ENCODE assay signal across 1 cellular context in the genomic region with DNA sequence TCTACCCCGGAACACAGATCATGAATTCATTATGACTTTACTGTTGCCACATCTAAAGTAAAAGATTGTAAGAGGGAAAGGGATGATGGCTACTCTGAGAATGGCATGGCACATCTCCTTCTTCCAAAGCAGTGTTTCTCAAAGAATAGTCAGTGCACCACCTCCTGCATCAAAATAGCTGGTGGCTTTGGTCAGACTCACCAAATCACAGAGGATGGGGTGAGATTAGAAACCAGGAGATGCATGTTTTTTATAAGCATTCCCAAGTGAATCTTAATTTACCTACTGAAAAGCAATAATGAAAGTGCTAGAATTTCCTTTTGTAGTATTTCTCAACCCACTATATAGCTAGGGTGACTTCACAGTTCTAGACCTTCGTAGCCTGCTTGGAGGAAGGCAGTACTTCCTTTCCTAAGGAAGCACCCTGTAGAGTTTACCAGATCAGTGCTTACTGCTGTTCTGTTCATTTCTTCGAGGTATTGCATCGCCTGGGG.
TF ChIP-seq lines count a peak whose summit lies in the region.

No MANE protein-coding gene starts in this region.

TF ChIP-seq in WTC11, 78 proteins besides CTCF, POLR2A, EP300 and RAD21 (continued from another document):
- TF ChIP-seq, protein P1, sequence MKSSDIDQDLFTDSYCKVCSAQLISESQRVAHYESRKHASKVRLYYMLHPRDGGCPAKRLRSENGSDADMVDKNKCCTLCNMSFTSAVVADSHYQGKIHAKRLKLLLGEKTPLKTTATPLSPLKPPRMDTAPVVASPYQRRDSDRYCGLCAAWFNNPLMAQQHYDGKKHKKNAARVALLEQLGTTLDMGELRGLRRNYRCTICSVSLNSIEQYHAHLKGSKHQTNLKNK (CRISPR knock-in tag; IDR thresholded peaks at IDR 0.05), result no peak
